ENCODE assay signal across 8 cellular contexts in the genomic region with DNA sequence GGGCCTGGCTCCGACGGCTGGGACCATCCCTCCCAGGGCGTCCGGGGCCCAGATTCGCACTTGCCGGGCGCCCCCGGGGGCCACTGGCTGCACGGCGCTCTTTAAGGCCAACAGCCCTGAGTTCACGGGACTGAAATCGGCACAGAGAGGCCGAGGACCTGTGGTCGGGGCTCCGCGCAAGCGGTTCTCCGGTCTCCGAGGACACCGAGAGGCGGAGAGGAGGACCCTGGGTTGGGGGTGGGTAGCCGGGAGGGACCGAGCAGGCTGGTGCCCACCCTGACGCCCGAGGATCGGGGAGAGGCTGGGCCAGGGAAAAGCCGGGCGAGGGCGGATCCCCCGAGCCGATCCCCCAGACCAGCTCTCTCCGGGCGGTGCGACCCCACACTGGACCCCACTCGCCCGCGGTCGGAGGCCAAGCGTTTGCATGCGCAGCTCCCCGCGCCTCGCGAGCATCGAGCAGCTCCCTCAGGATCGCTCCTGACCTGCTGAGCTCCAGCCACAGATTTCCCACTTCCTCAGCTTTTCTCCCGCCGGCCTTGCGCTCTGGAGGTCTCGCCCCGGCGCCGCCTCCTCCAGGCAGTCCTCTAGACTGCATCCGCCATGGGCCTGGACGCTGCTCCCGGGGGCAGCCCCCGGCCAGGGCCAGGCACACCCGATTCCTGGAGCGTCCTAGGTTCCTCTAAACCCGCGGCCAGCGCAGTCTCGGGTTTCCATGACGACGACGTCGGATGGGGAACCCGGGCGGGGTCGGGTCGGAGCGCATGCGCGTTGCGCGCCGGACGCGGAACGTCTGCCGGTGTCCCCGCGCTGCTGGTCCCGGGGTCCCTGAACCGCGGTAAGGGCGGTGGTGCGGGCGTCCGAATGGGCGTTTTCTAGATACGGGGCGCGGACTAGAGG. TPM values are rescaled to one million over a fixed set of nuclear protein-coding genes. Genes with fewer than 3 reads are reported as not detected.
DNase-seq lines count a peak whose midpoint lies in the region; ATAC-seq, FAIRE-seq and TF ChIP-seq lines count a peak whose summit lies in the region.

No MANE protein-coding gene starts in this region.

- CTCF ChIA-PET in A549 (lab: Yijun Ruan, JAX): interaction anchor here (1.0 kb wide), 1 partner anchor 9 kb away, joined by 3 read pairs; no protein-coding TSS in a partner anchor

- peak overlapping the region; percentile 47 for H3K9ac ChIP-seq in OCI-LY3 (ENCODE audit: low read length)
- H3K9ac ChIP-seq in mucosa of rectum (ENCODE audit: low read depth in 1 of 2, low read length in 2 of 2): peak overlapping the region in 1 of 2 donors; percentile 61

- no peaks in the 10 kb centered on the region; the same call in 1 of the 2 replicates for H3K79me2 ChIP-seq in OCI-LY3 (ENCODE audit: low read length)

- peak; percentile 74 to 87 for ATAC-seq in A549
- ATAC-seq in GM18511 (IDR thresholded peaks at IDR 0.05; ENCODE audit: unreplicated experiment): peak; percentile 71
- ATAC-seq in HG03439 (IDR thresholded peaks at IDR 0.05; ENCODE audit: unreplicated experiment): peak; percentile 64
- peak; percentile 45 for ATAC-seq in esophagus mucosa

- H3K9me3 ChIP-seq in A549 (peaks cover 4% of the 10 kb centered on the region; the same call in 1 of the 3 replicates), OCI-LY3 (ENCODE audit: insufficient read depth, low read length) (no peaks in the 10 kb centered on the region), mucosa of rectum (ENCODE audit: control insufficient read depth in 2 of 2, low read length in 2 of 2) (no peaks in the 10 kb centered on the region)

- peak; percentile 80 to 81 for DNase-seq in A549 (ENCODE audit: low read depth in 1 of 2, low spot score in 1 of 2)
- DNase-seq in activated T-cell treated with anti-CD3 and anti-CD28 coated beads for 4 hours: peak; percentile 79
- DNase-seq in stimulated activated CD8-positive, alpha-beta memory T cell treated with anti-CD3 and anti-CD28 coated beads, Interleukin-4, amount 100 ng/mL, for 1 hour (ENCODE audit: low read depth in 2 of 2, low spot score in 1 of 2): peak; percentile 47 to 69

- peaks cover 3% of the 10 kb centered on the region; the same call in 1 of the 2 replicates for H4K20me1 ChIP-seq in OCI-LY3 (ENCODE audit: insufficient read depth, low read length)

- peak overlapping the region; percentile 96 to 97 for H3K27ac ChIP-seq in A549
- no peak overlapping the region for H3K27ac ChIP-seq in OCI-LY3 (ENCODE audit: low read length)
- H3K27ac ChIP-seq in mucosa of rectum (ENCODE audit: low read depth in 2 of 2, low read length in 2 of 2): no peak overlapping the region

- 0% methylated on average over 22 of the region's 94 CpGs for WGBS in A549 (ENCODE audit: missing lambda C conversion rate)

- H3K36me3 ChIP-seq in OCI-LY3 (replicated peaks; ENCODE audit: low read depth, low read length): no peaks in the 10 kb centered on the region
- H3K36me3 ChIP-seq in mucosa of rectum (ENCODE audit: control insufficient read depth in 2 of 2, insufficient read depth in 2 of 2, low read length in 2 of 2): no peaks in the 10 kb centered on the region

- peak overlapping the region; percentile 56 for H2AFZ ChIP-seq in OCI-LY3 (ENCODE audit: low read depth, low read length)

- no peak for TF ChIP-seq RAD21 in A549 (conservative IDR thresholded peaks at IDR 0.05 in 1 of 2, IDR thresholded peaks at IDR 0.05 in 1 of 2)

- TF ChIP-seq POLR2A in A549 (IDR thresholded peaks at IDR 0.05; ENCODE audit: low read length): peak; percentile 74

- H3K4me2 ChIP-seq in A549 (peak overlapping the region; percentile 87), OCI-LY3 (ENCODE audit: low read length) (peak overlapping the region; percentile 66)

- H3K4me3 ChIP-seq in A549 (peak overlapping the region; percentile 99), OCI-LY3 (ENCODE audit: low read length) (peak overlapping the region; percentile 80), mucosa of rectum (ENCODE audit: low read length in 2 of 2) (peak overlapping the region; percentile 70 to 74)

- no peak for FAIRE-seq in A549 (lab: Jason Lieb, UNC)

- no peak for TF ChIP-seq CTCF in A549 (IDR thresholded peaks at IDR 0.05)
- no peak for TF ChIP-seq CTCF in OCI-LY3 (IDR thresholded peaks at IDR 0.05; ENCODE audit: low read depth, low read length)

- H3K4me1 ChIP-seq in A549: no peaks in the 10 kb centered on the region
- 0 out of 2 replicates have a peak, but pooled peaks cover 2% of the 10 kb centered on the region for H3K4me1 ChIP-seq in OCI-LY3 (ENCODE audit: low read length)
- H3K4me1 ChIP-seq in mucosa of rectum (ENCODE audit: control insufficient read depth in 2 of 2, insufficient read depth in 2 of 2, low read length in 2 of 2): peaks cover 7 to 13% of the 10 kb centered on the region in 2 donors

- POLR2A ChIA-PET in A549 (lab: Yijun Ruan, JAX): interaction anchor here (0.5 to 1.2 kb wide), 2 partner anchors 12 to 33 kb away, joined by 3 to 5 read pairs; a partner anchor contains a TSS

- TF ChIP-seq EP300 in A549 (IDR thresholded peaks at IDR 0.05): no peak

- no peaks in the 10 kb centered on the region for H3K27me3 ChIP-seq in OCI-LY3 (ENCODE audit: low read depth, low read length)
- H3K27me3 ChIP-seq in mucosa of rectum (ENCODE audit: control insufficient read depth in 2 of 2, insufficient read depth in 2 of 2, low read length in 2 of 2): peaks cover 0 to 5% of the 10 kb centered on the region in 2 donors

TF ChIP-seq in A549, 52 proteins besides CTCF, POLR2A, EP300 and RAD21:
- no peak for TF ChIP-seq FOSB (CRISPR knock-in tag; IDR thresholded peaks at IDR 0.05)
- TF ChIP-seq RNF2 (IDR thresholded peaks at IDR 0.05; ENCODE audit: borderline replicate concordance, low read depth): peak; percentile 52; the same call in 1 of the 2 replicates
- TF ChIP-seq, protein P1, sequence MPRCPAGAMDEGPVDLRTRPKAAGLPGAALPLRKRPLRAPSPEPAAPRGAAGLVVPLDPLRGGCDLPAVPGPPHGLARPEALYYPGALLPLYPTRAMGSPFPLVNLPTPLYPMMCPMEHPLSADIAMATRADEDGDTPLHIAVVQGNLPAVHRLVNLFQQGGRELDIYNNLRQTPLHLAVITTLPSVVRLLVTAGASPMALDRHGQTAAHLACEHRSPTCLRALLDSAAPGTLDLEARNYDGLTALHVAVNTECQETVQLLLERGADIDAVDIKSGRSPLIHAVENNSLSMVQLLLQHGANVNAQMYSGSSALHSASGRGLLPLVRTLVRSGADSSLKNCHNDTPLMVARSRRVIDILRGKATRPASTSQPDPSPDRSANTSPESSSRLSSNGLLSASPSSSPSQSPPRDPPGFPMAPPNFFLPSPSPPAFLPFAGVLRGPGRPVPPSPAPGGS (IDR thresholded peaks at IDR 0.05): peak; percentile 21; the same call in 1 of the 3 replicates
- TF ChIP-seq NFE2L2 (conservative IDR thresholded peaks at IDR 0.05; ENCODE audit: low read length): no peak
- TF ChIP-seq, protein P2, sequence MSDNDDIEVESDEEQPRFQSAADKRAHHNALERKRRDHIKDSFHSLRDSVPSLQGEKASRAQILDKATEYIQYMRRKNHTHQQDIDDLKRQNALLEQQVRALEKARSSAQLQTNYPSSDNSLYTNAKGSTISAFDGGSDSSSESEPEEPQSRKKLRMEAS (IDR thresholded peaks at IDR 0.05): peak; percentile 28; the same call in 1 of the 2 replicates
- no peak for TF ChIP-seq CHD4 (IDR thresholded peaks at IDR 0.05; ENCODE audit: borderline replicate concordance)
- TF ChIP-seq KDM1A (IDR thresholded peaks at IDR 0.05; ENCODE audit: low read depth): peak; percentile 94; the same call in 1 of the 2 replicates
- TF ChIP-seq, protein P3, sequence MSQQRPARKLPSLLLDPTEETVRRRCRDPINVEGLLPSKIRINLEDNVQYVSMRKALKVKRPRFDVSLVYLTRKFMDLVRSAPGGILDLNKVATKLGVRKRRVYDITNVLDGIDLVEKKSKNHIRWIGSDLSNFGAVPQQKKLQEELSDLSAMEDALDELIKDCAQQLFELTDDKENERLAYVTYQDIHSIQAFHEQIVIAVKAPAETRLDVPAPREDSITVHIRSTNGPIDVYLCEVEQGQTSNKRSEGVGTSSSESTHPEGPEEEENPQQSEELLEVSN (IDR thresholded peaks at IDR 0.05; ENCODE audit: borderline replicate concordance, low read depth): peak; percentile 84
- TF ChIP-seq ZFP36 (IDR thresholded peaks at IDR 0.05; ENCODE audit: borderline replicate concordance, partially characterized antibody): peak; percentile 100
- 0 out of 2 replicates have a peak, but pooled peaks have one; percentile 33 for TF ChIP-seq HDAC2 (IDR thresholded peaks at IDR 0.05)
- TF ChIP-seq PHF8 (IDR thresholded peaks at IDR 0.05; ENCODE audit: borderline replicate concordance, low read depth): 0 out of 2 replicates have a peak, but pooled peaks have one; percentile 27

RNA-seq across cellular contexts. Expression of a gene that starts 17.6 kb away (rescaled TPM):
- 2.6 and 3.8 TPM in 2 replicates for polyA plus RNA-seq in A549 (2011; rRNA removed)
- 7.5 and 9.1 TPM in 2 replicates for polyA plus RNA-seq in A549 (2012; cell fraction: cytosol; rRNA removed)
- 21.8 and 25.9 TPM in 2 replicates for polyA plus RNA-seq in A549 (2012; cell fraction: nucleus; rRNA removed)
- polyA plus RNA-seq in A549 (2017; fragmentation: RNase III; extraction: RNeasy Plus Mini Kit Qiagen cat#74134 plus additional on column Dnase treatment): 7.7 to 8.2 TPM (median 8.2 TPM) in 3 replicates
- polyA minus RNA-seq in A549 (2011; rRNA and poly(A)+ RNA removed): 6.8 and 8.0 TPM in 2 replicates
- 0.04 TPM for total RNA-seq in esophagus mucosa

RNA-seq across cellular contexts. Expression of a gene that starts 32.7 kb away (rescaled TPM):
- 9.3 and 11.1 TPM in 2 replicates for polyA plus RNA-seq in A549 (2011; rRNA removed)
- 27.2 and 28.3 TPM in 2 replicates for polyA plus RNA-seq in A549 (2012; cell fraction: cytosol; rRNA removed)
- polyA plus RNA-seq in A549 (2012; cell fraction: nucleus; rRNA removed): 46.0 and 66.5 TPM in 2 replicates
- 17.0 to 18.3 TPM (median 17.1 TPM) in 3 replicates for polyA plus RNA-seq in A549 (2017; fragmentation: RNase III; extraction: RNeasy Plus Mini Kit Qiagen cat#74134 plus additional on column Dnase treatment)
- polyA minus RNA-seq in A549 (2011; rRNA and poly(A)+ RNA removed): 5.4 and 5.9 TPM in 2 replicates
- 25.8 TPM for total RNA-seq in esophagus mucosa

Comparison
In these comparisons a context has a peak if more than half of its experiments do, and no peak if none do; other contexts are left out.
1. H3K27ac ChIP-seq: peak in A549 (2 of 2); none in OCI-LY3 (single experiment) and mucosa of rectum (0 of 2).
2. Peak in every context shown above with its lines, with median percentiles within 50 percentile points of each other: ATAC-seq, DNase-seq and H3K4me3 ChIP-seq.